1 cellular context compared by ENCODE assay signal in genomic region chr14:22897357-22897756, GRCh38.
TF ChIP-seq lines count a peak whose summit lies in the region.

No MANE protein-coding gene starts in this region.

TF ChIP-seq in K562, 482 proteins besides CTCF, POLR2A, EP300 and RAD21 (continued from another document):
- TF ChIP-seq ZNF589 (CRISPR knock-in tag; IDR thresholded peaks at IDR 0.05; ENCODE audit: low read depth) (no peak), E2F3 (CRISPR knock-in tag; IDR thresholded peaks at IDR 0.05) (no peak), MTF1 (CRISPR knock-in tag; IDR thresholded peaks at IDR 0.05; ENCODE audit: borderline replicate concordance) (no peak), HIVEP1 (CRISPR knock-in tag; IDR thresholded peaks at IDR 0.05) (no peak), NELFE (IDR thresholded peaks at IDR 0.05; ENCODE audit: insufficient read depth, insufficient read length) (no peak), ILK (tag; IDR thresholded peaks at IDR 0.05; ENCODE audit: borderline replicate concordance, low read depth) (no peak), MITF (IDR thresholded peaks at IDR 0.05) (no peak), ARID2 (IDR thresholded peaks at IDR 0.05) (no peak), PKNOX1 (IDR thresholded peaks at IDR 0.05) (peak; percentile 88), TRIM25 (IDR thresholded peaks at IDR 0.05; ENCODE audit: borderline replicate concordance) (peak; percentile 44; the same call in 1 of the 2 replicates), U2AF2 (optimal IDR thresholded peaks at IDR 0.05; ENCODE audit: low read depth, low read length) (no peak), SMARCE1 (IDR thresholded peaks at IDR 0.05) (peak; percentile 75; the same call in 1 of the 2 replicates), MGA (IDR thresholded peaks at IDR 0.05) (peak; percentile 43; the same call in 1 of the 2 replicates), ZBTB11 (CRISPR knock-in tag; IDR thresholded peaks at IDR 0.05) (0 out of 6 replicates have a peak, but pooled peaks of 1 of the 3 experiments have one; percentile 48), TARDBP (IDR thresholded peaks at IDR 0.05) (no peak), ZNF212 (CRISPR knock-in tag; IDR thresholded peaks at IDR 0.05) (no peak), DNMT1 (IDR thresholded peaks at IDR 0.05) (no peak), ILF3 (IDR thresholded peaks at IDR 0.05; ENCODE audit: borderline replicate concordance) (no peak)
- TF ChIP-seq, protein P1, sequence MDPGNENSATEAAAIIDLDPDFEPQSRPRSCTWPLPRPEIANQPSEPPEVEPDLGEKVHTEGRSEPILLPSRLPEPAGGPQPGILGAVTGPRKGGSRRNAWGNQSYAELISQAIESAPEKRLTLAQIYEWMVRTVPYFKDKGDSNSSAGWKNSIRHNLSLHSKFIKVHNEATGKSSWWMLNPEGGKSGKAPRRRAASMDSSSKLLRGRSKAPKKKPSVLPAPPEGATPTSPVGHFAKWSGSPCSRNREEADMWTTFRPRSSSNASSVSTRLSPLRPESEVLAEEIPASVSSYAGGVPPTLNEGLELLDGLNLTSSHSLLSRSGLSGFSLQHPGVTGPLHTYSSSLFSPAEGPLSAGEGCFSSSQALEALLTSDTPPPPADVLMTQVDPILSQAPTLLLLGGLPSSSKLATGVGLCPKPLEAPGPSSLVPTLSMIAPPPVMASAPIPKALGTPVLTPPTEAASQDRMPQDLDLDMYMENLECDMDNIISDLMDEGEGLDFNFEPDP (CRISPR knock-in tag; IDR thresholded peaks at IDR 0.05): no peak
- TF ChIP-seq, protein P2, sequence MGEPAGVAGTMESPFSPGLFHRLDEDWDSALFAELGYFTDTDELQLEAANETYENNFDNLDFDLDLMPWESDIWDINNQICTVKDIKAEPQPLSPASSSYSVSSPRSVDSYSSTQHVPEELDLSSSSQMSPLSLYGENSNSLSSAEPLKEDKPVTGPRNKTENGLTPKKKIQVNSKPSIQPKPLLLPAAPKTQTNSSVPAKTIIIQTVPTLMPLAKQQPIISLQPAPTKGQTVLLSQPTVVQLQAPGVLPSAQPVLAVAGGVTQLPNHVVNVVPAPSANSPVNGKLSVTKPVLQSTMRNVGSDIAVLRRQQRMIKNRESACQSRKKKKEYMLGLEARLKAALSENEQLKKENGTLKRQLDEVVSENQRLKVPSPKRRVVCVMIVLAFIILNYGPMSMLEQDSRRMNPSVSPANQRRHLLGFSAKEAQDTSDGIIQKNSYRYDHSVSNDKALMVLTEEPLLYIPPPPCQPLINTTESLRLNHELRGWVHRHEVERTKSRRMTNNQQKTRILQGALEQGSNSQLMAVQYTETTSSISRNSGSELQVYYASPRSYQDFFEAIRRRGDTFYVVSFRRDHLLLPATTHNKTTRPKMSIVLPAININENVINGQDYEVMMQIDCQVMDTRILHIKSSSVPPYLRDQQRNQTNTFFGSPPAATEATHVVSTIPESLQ (CRISPR knock-in tag; IDR thresholded peaks at IDR 0.05): no peak
- TF ChIP-seq, protein P3, sequence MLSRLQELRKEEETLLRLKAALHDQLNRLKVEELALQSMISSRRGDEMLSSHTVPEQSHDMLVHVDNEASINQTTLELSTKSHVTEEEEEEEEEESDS (CRISPR knock-in tag; IDR thresholded peaks at IDR 0.05): no peak
- TF ChIP-seq, protein P4, sequence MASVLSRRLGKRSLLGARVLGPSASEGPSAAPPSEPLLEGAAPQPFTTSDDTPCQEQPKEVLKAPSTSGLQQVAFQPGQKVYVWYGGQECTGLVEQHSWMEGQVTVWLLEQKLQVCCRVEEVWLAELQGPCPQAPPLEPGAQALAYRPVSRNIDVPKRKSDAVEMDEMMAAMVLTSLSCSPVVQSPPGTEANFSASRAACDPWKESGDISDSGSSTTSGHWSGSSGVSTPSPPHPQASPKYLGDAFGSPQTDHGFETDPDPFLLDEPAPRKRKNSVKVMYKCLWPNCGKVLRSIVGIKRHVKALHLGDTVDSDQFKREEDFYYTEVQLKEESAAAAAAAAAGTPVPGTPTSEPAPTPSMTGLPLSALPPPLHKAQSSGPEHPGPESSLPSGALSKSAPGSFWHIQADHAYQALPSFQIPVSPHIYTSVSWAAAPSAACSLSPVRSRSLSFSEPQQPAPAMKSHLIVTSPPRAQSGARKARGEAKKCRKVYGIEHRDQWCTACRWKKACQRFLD (CRISPR knock-in tag; IDR thresholded peaks at IDR 0.05): no peak; the same call in 1 of the 2 replicates
